In the genomic region with DNA sequence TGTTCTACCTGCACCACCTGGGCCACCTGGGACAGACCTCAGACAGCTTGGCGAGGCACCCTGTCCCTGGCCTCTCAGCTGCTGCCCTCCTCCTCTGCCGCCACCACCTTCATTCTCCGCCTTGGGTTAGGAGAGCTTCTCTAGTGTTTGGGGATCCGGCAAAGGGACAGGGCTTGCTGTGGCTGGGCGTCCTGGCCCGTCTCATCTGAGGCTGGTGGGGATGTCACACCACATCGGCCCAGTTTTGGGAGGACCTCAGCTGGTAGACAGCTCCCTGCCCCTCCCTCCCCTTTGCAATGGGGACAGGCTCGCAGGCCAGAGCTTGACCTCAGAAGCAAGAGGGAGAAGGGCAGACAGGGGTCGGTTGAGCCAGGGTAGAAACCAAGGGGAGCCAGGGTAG, we compare ENCODE assay signal across 20 cellular contexts. TPM values are rescaled to one million over a fixed set of nuclear protein-coding genes. Genes with fewer than 3 reads are reported as not detected.
DNase-seq lines count a peak whose midpoint lies in the region; ATAC-seq and TF ChIP-seq lines count a peak whose summit lies in the region.
"Had no signal": no experiment of that assay in that cellular context is flagged by ENCODE, and none has a peak within 500 bp of the region (broad histone marks: within the 10 kb centered on the region; RNA-seq: fewer than 3 reads in every experiment).

No MANE protein-coding gene starts in this region.

- DNase-seq in CD4-positive, alpha-beta T cell: no peak
- DNase-seq in IMR-90: no peak
- DNase-seq in osteoblast (ENCODE audit: insufficient read length, low spot score, missing footprints): peak; percentile 9
- no peak for DNase-seq in glutamatergic neuron
- no peak for DNase-seq in Karpas-422
- no peak for DNase-seq in osteocyte (ENCODE audit: extremely low spot score, unreplicated experiment)
- DNase-seq: activated CD4-positive, alpha-beta T cell treated with anti-CD3 and anti-CD28 coated beads for 1 hour; activated T-cell treated with anti-CD3 and anti-CD28 coated beads, Interleukin-2, amount 50 U/mL, for 48 hours; GM23248; islet precursor cell; left ventricle myocardium inferior; stimulated activated CD4-positive, alpha-beta T cell treated with anti-CD3 and anti-CD28 coated beads, Interleukin-4, amount 100 ng/mL, for 1 hour; substantia nigra had no signal

- H3K18ac ChIP-seq in IMR-90 (ENCODE audit: low read depth, low read length): no peak overlapping the region

- ATAC-seq in CD4-positive, alpha-beta T cell (ENCODE audit: poor library complexity): peak; percentile 1
- ATAC-seq in IMR-90 (ENCODE audit: low read depth): no peak

- no peak for TF ChIP-seq RAD21 in IMR-90 (IDR thresholded peaks at IDR 0.05; ENCODE audit: low read length)

- H3K4ac ChIP-seq in IMR-90 (ENCODE audit: low read depth, low read length): no peak overlapping the region

- H3K27ac ChIP-seq in CD4-positive, alpha-beta T cell (ENCODE audit: low read depth, low read length): no peak overlapping the region
- H3K27ac ChIP-seq in IMR-90 (ENCODE audit: insufficient read depth, low read length): no peak overlapping the region
- no peak overlapping the region for H3K27ac ChIP-seq in osteoblast (ENCODE audit: low read depth, low read length)
- H3K27ac ChIP-seq in Karpas-422 (ENCODE audit: low read length): no peak overlapping the region
- H3K27ac ChIP-seq: epithelial cell of prostate, GM23248, left ventricle myocardium inferior, parathyroid adenoma, right atrium auricular region, RWPE1 had no signal

- H3K9me3 Mint-ChIP-seq in CD4-positive, alpha-beta T cell: no peaks in the 10 kb centered on the region
- H3K9me3 Mint-ChIP-seq in brain (no peaks in the 10 kb centered on the region), glutamatergic neuron (ENCODE audit: unreplicated experiment) (peaks cover 26% of the 10 kb centered on the region), osteocyte (ENCODE audit: unreplicated experiment) (no peaks in the 10 kb centered on the region)
- H3K9me3 Mint-ChIP-seq: activated naive CD4-positive, alpha-beta T cell treated with anti-CD3 and anti-CD28 coated beads for 36 hours; T-helper 1 cell treated with Interleukin-12 subunit alpha and Interleukin-12 subunit beta and Interleukin-4 antibody, amounts not matched to agents 30 μg/mL and 1 μg/mL, for 36 hours had no signal

- H3K79me1 ChIP-seq in IMR-90 (ENCODE audit: low read depth in 1 of 2, low read length in 2 of 2): no peaks in the 10 kb centered on the region

- no peaks in the 10 kb centered on the region for H3K9me1 ChIP-seq in IMR-90 (ENCODE audit: insufficient read depth, low read length)

- intact Hi-C loops in CD4-positive, alpha-beta T cell (cut with DNase I, micrococcal nuclease): loop anchor here in 1 of 2 experiments (2.0 kb wide), 1 partner anchor 21 kb away; no protein-coding TSS in a partner anchor
- intact Hi-C loops in IMR-90 (cut with micrococcal nuclease): no loop called here

- no peaks in the 10 kb centered on the region for H3K79me2 ChIP-seq in osteoblast (ENCODE audit: insufficient read depth, low read length)
- no peaks in the 10 kb centered on the region for H3K79me2 ChIP-seq in Karpas-422 (ENCODE audit: low read length)
- H3K79me2 ChIP-seq: parathyroid adenoma had no signal

- no peak overlapping the region for H3K14ac ChIP-seq in IMR-90 (replicated peaks; ENCODE audit: low read depth, low read length)

- H3K4me3 ChIP-seq in IMR-90 (ENCODE audit: insufficient read depth, low read depth, low read length): no peak overlapping the region
- no peak overlapping the region for H3K4me3 ChIP-seq in osteoblast (ENCODE audit: insufficient read depth, low read length)
- no peak overlapping the region for H3K4me3 ChIP-seq in Karpas-422 (ENCODE audit: low read length)
- H3K4me3 ChIP-seq: GM23248, left ventricle myocardium inferior, right atrium auricular region had no signal

- no peak overlapping the region for H2BK5ac ChIP-seq in IMR-90 (ENCODE audit: low read depth, low read length, poor library complexity, severe bottlenecking)

- H3K9me3 ChIP-seq in CD4-positive, alpha-beta T cell (ENCODE audit: control insufficient read depth, low read length): no peaks in the 10 kb centered on the region
- H3K9me3 ChIP-seq in IMR-90 (ENCODE audit: control insufficient read depth, insufficient read depth, low read length) (no peaks in the 10 kb centered on the region), osteoblast (ENCODE audit: low read depth, low read length) (no peaks in the 10 kb centered on the region), Karpas-422 (ENCODE audit: low read length) (no peaks in the 10 kb centered on the region)
- H3K9me3 ChIP-seq: left ventricle myocardium inferior, right atrium auricular region had no signal

- H2BK20ac ChIP-seq in IMR-90 (ENCODE audit: low read depth, low read length): no peak overlapping the region

- WGBS in IMR-90 (ENCODE audit: extremely low coverage in 2 of 2, insufficient read length in 1 of 2), 2 experiments: no CpG with 5 or more reads among the region's 9 CpGs

- no peak for TF ChIP-seq POLR2A in IMR-90 (IDR thresholded peaks at IDR 0.05; ENCODE audit: low read depth, low read length)

- peaks cover 84% of the 10 kb centered on the region for H3K36me3 Mint-ChIP-seq in CD4-positive, alpha-beta T cell (ENCODE audit: low read depth)
- H3K36me3 Mint-ChIP-seq in brain (peaks cover 8% of the 10 kb centered on the region), glutamatergic neuron (ENCODE audit: unreplicated experiment) (peaks cover 4% of the 10 kb centered on the region), osteocyte (ENCODE audit: unreplicated experiment) (no peaks in the 10 kb centered on the region)

- peak overlapping the region; percentile 66 for H2AK9ac ChIP-seq in IMR-90 (replicated peaks; ENCODE audit: low read depth, low read length, poor library complexity)

- H2BK15ac ChIP-seq in IMR-90 (ENCODE audit: low read depth, low read length): no peak overlapping the region

- H3K9me2 ChIP-seq in Karpas-422 (replicated peaks; ENCODE audit: insufficient read depth, low read length): no peaks in the 10 kb centered on the region

- in situ Hi-C loops in IMR-90 (cut with MboI; ENCODE audit: low sequenced_read_pairs): no loop called here

- no peak overlapping the region for H4K91ac ChIP-seq in IMR-90 (ENCODE audit: insufficient read depth, low read depth, low read length)

- POLR2A ChIA-PET in CD4-positive, alpha-beta T cell (lab: Charles Lee): interaction anchor here (0.7 to 7.3 kb wide), 10 partner anchors 8 to 186 kb away, joined by 3 to 43 read pairs (median 4); partner anchors contain the start of genes ANAPC16, ASCC1 and SPOCK2
- POLR2A ChIA-PET in IMR-90 (lab: Charles Lee; ENCODE audit: unreplicated experiment): no interaction called here

- H4K20me1 ChIP-seq in IMR-90 (ENCODE audit: insufficient read depth, low read length) (no peaks in the 10 kb centered on the region), osteoblast (ENCODE audit: insufficient read depth, low read length) (no peaks in the 10 kb centered on the region), Karpas-422 (ENCODE audit: insufficient read depth, low read depth, low read length) (no peaks in the 10 kb centered on the region)

- H3K27ac Mint-ChIP-seq in CD4-positive, alpha-beta T cell: peak overlapping the region; percentile 95
- H3K27ac Mint-ChIP-seq in brain (peak overlapping the region in 4 of 5 experiments; percentile 63 to 96 (median 86)), glutamatergic neuron (ENCODE audit: unreplicated experiment) (no peak overlapping the region), osteocyte (ENCODE audit: unreplicated experiment) (no peak overlapping the region)
- H3K27ac Mint-ChIP-seq: T-helper 1 cell treated with Interleukin-12 subunit alpha and Interleukin-12 subunit beta and Interleukin-4 antibody, amounts not matched to agents 30 μg/mL and 1 μg/mL, for 36 hours had no signal

- no peak overlapping the region for H2BK120ac ChIP-seq in IMR-90 (ENCODE audit: low read depth, low read length)

- H3K4me2 ChIP-seq in IMR-90 (ENCODE audit: low read depth, low read length): no peak overlapping the region
- H3K4me2 ChIP-seq in osteoblast (ENCODE audit: insufficient read depth, low read length): no peak overlapping the region
- no peak overlapping the region for H3K4me2 ChIP-seq in Karpas-422 (ENCODE audit: low read depth, low read length, poor library complexity, severe bottlenecking)

- H3K27me3 ChIP-seq in CD4-positive, alpha-beta T cell (ENCODE audit: control insufficient read depth, insufficient read depth, low read length): no peaks in the 10 kb centered on the region
- H3K27me3 ChIP-seq in IMR-90 (ENCODE audit: control insufficient read depth, insufficient read depth, low read length) (peaks cover 41% of the 10 kb centered on the region), osteoblast (ENCODE audit: insufficient read depth, low read length) (peaks cover 19% of the 10 kb centered on the region), Karpas-422 (ENCODE audit: low read length) (no peaks in the 10 kb centered on the region)
- H3K27me3 ChIP-seq: right atrium auricular region had no signal

- no peak overlapping the region for H2AK5ac ChIP-seq in IMR-90 (ENCODE audit: low read depth, low read length)

- no peak overlapping the region for H2AFZ ChIP-seq in IMR-90 (replicated peaks; ENCODE audit: low read length, poor library complexity)
- no peak overlapping the region for H2AFZ ChIP-seq in osteoblast (ENCODE audit: low read length)
- H2AFZ ChIP-seq in Karpas-422 (ENCODE audit: low read length): no peak overlapping the region
- H2AFZ ChIP-seq: GM23248, parathyroid adenoma had no signal

- no peak overlapping the region for H3K9ac ChIP-seq in IMR-90 (ENCODE audit: low read depth, low read length)
- H3K9ac ChIP-seq in Karpas-422 (ENCODE audit: low read length): no peak overlapping the region
- H3K9ac ChIP-seq: GM23248, parathyroid adenoma had no signal

- no peak for TF ChIP-seq CTCF in CD4-positive, alpha-beta T cell (IDR thresholded peaks at IDR 0.05)
- TF ChIP-seq CTCF in IMR-90 (conservative IDR thresholded peaks at IDR 0.05; ENCODE audit: low read depth, low read length): no peak
- no peak for TF ChIP-seq CTCF in brain (conservative IDR thresholded peaks at IDR 0.05)
- TF ChIP-seq CTCF in osteoblast (IDR thresholded peaks at IDR 0.05; ENCODE audit: extremely low read depth, low read depth, low read length): no peak
- no peak for TF ChIP-seq CTCF in glutamatergic neuron (IDR thresholded peaks at IDR 0.05; ENCODE audit: partially characterized antibody, unreplicated experiment)
- no peak for TF ChIP-seq CTCF in osteocyte (IDR thresholded peaks at IDR 0.05)

- H3K36me3 ChIP-seq in IMR-90 (ENCODE audit: control insufficient read depth, insufficient read depth, low read length) (no peaks in the 10 kb centered on the region), osteoblast (ENCODE audit: insufficient read depth, low read length) (no peaks in the 10 kb centered on the region), Karpas-422 (ENCODE audit: insufficient read depth, low read length) (no peaks in the 10 kb centered on the region)
- H3K36me3 ChIP-seq: left ventricle myocardium inferior, right atrium auricular region had no signal

- no TSS peak for BruUV-seq in IMR-90 (replicated peaks; lab: Mats Ljungman, UMichigan)

- H3K23ac ChIP-seq in IMR-90 (ENCODE audit: low read depth, low read length): no peak overlapping the region

- H4K5ac ChIP-seq in IMR-90 (ENCODE audit: low read depth, low read length): no peak overlapping the region

- peaks cover 47% of the 10 kb centered on the region for H3K4me1 Mint-ChIP-seq in CD4-positive, alpha-beta T cell (ENCODE audit: low read depth)
- peaks cover 49% of the 10 kb centered on the region for H3K4me1 Mint-ChIP-seq in brain
- peaks cover 27% of the 10 kb centered on the region for H3K4me1 Mint-ChIP-seq in glutamatergic neuron (ENCODE audit: low read depth, unreplicated experiment)
- peaks cover 15% of the 10 kb centered on the region for H3K4me1 Mint-ChIP-seq in osteocyte (ENCODE audit: unreplicated experiment)

- no peak overlapping the region for H4K8ac ChIP-seq in IMR-90 (ENCODE audit: low read depth in 2 of 2, low read length in 2 of 2)

- H3K4me1 ChIP-seq in IMR-90 (ENCODE audit: control insufficient read depth, insufficient read depth, low read length): no peaks in the 10 kb centered on the region
- H3K4me1 ChIP-seq in osteoblast (ENCODE audit: insufficient read depth, low read length): no peaks in the 10 kb centered on the region
- H3K4me1 ChIP-seq in Karpas-422 (ENCODE audit: low read length): no peaks in the 10 kb centered on the region
- H3K4me1 ChIP-seq: parathyroid adenoma had no signal

- CTCF ChIA-PET in CD4-positive, alpha-beta T cell (lab: Charles Lee): interaction anchor here (1.7 kb wide), 1 partner anchor 13 kb away, joined by 10 read pairs; no protein-coding TSS in a partner anchor
- CTCF ChIA-PET in IMR-90 (lab: Yijun Ruan, JAX): no interaction called here

- no peak overlapping the region for H3K56ac ChIP-seq in IMR-90 (ENCODE audit: extremely low read depth, insufficient read depth, low read length)

- peaks cover 25% of the 10 kb centered on the region for H3K27me3 Mint-ChIP-seq in CD4-positive, alpha-beta T cell
- H3K27me3 Mint-ChIP-seq in brain (no peaks in the 10 kb centered on the region), glutamatergic neuron (ENCODE audit: unreplicated experiment) (peaks cover 15% of the 10 kb centered on the region), osteocyte (ENCODE audit: unreplicated experiment) (peaks cover 6% of the 10 kb centered on the region)

- H3K4me3 Mint-ChIP-seq in CD4-positive, alpha-beta T cell: peak overlapping the region; percentile 79
- no peak overlapping the region for H3K4me3 Mint-ChIP-seq in brain
- H3K4me3 Mint-ChIP-seq in glutamatergic neuron (ENCODE audit: unreplicated experiment): no peak overlapping the region
- H3K4me3 Mint-ChIP-seq in osteocyte (ENCODE audit: unreplicated experiment): no peak overlapping the region
- H3K4me3 Mint-ChIP-seq: activated naive CD4-positive, alpha-beta T cell treated with anti-CD3 and anti-CD28 coated beads for 36 hours; T-helper 1 cell treated with Interleukin-12 subunit alpha and Interleukin-12 subunit beta and Interleukin-4 antibody, amounts not matched to agents 30 μg/mL and 1 μg/mL, for 36 hours had no signal

- dilution Hi-C loops in IMR-90 (cut with HindIII; ENCODE audit: low sequenced_read_pairs, unreplicated experiment): no loop called here

RNA-seq across cellular contexts. Expression of gene SPOCK2, which starts 26.4 kb away (rescaled TPM):
- total RNA-seq in CD4-positive, alpha-beta T cell: 100 to 1,000 TPM; 976 to 998 TPM
- total RNA-seq in IMR-90 (2012; rRNA removed) (not detected in 2 replicates), osteoblast (0.36 and 0.59 TPM in 2 replicates), glutamatergic neuron (ENCODE audit: unreplicated experiment) (362 TPM), osteocyte (0.54 and 0.73 TPM in 2 replicates)
- polyA plus RNA-seq in IMR-90 (2012; rRNA removed) (0.02 TPM in 1 of 2 replicates, not detected in the other), brain (ENCODE audit: insufficient read depth, low read depth, low replicate concordance) (189 TPM)
- polyA plus RNA-seq in IMR-90 (2012; cell fraction: cytosol; rRNA removed): 0.04 TPM in 1 of 2 replicates, not detected in the other
- 0.23 and 0.36 TPM in 2 replicates for polyA plus RNA-seq in IMR-90 (2012; cell fraction: nucleus; rRNA removed; ENCODE audit: low replicate concordance)
- total RNA-seq in Karpas-422 (2014; rRNA removed; shearing (Covaris generic); ENCODE audit: low replicate concordance): 4.4 TPM in 1 of 2 replicates, not detected in the other
- total RNA-seq: GM23248 had no signal

Comparison
In these comparisons a context has a peak if more than half of its experiments do, and no peak if none do; other contexts are left out.
1. H3K27ac Mint-ChIP-seq: peak in CD4-positive, alpha-beta T cell (single experiment) and brain (4 of 5); none in glutamatergic neuron (single experiment) and osteocyte (single experiment).
2. RNA of gene SPOCK2, which starts 26.4 kb away (total RNA-seq): 976 to 998 TPM in CD4-positive, alpha-beta T cell and 362 TPM in glutamatergic neuron (single experiment); 0.54 to 0.73 TPM in osteocyte, 0.36 to 0.59 TPM in osteoblast, 4.4 TPM in Karpas-422 and not detected in IMR-90; every median in the first group is over 10 times any median in the second.